In genomic region chr17:7293131-7293557, GRCh38 we compare ENCODE assay signal across 13 cellular contexts. TPM values are rescaled to one million over a fixed set of nuclear protein-coding genes. Genes with fewer than 3 reads are reported as not detected.
DNase-seq lines count a peak whose midpoint lies in the region; ATAC-seq and TF ChIP-seq lines count a peak whose summit lies in the region.
"Had no signal": no experiment of that assay in that cellular context is flagged by ENCODE, and none has a peak within 500 bp of the region (broad histone marks: within the 10 kb centered on the region; RNA-seq: fewer than 3 reads in every experiment).

No MANE protein-coding gene starts in this region.

- peaks cover 62 to 88% (median 85%) of the 10 kb centered on the region in 4 donors for H3K4me1 ChIP-seq in esophagus muscularis mucosa
- H3K4me1 ChIP-seq in psoas muscle, result peaks cover 40% of the 10 kb centered on the region
- H3K4me1 ChIP-seq in mesendoderm (ENCODE audit: control insufficient read depth, low read depth, low read length), result no peaks in the 10 kb centered on the region

- H2BK120ac ChIP-seq in mesendoderm (ENCODE audit: low read depth, low read length), result no peak overlapping the region

- H4K8ac ChIP-seq in mesendoderm (ENCODE audit: low read depth, low read length), result no peak overlapping the region

- H3K23ac ChIP-seq in mesendoderm (ENCODE audit: low read length), result no peak overlapping the region

- no peaks in the 10 kb centered on the region for H3K9me3 ChIP-seq in esophagus muscularis mucosa
- no peaks in the 10 kb centered on the region for H3K9me3 ChIP-seq in psoas muscle
- H3K9me3 ChIP-seq: SJSA1, tibial artery had no signal

- peaks cover 0 to under 1% (median 0%) of the 10 kb centered on the region in 4 donors for H3K36me3 ChIP-seq in esophagus muscularis mucosa
- no peaks in the 10 kb centered on the region for H3K36me3 ChIP-seq in psoas muscle (ENCODE audit: insufficient read depth in 1 of 2, low read depth in 1 of 2)
- H3K36me3 ChIP-seq in mesendoderm (ENCODE audit: control insufficient read depth, insufficient read depth, low read length), result no peaks in the 10 kb centered on the region
- H3K36me3 ChIP-seq: SJSA1, tibial artery had no signal

- no peak for TF ChIP-seq EP300 in esophagus muscularis mucosa (IDR thresholded peaks at IDR 0.05)

- no peak overlapping the region for H4K5ac ChIP-seq in mesendoderm (ENCODE audit: low read length)

- H3K27ac ChIP-seq in esophagus muscularis mucosa (replicated peaks in 1 of 4), result peak overlapping the region; percentile 81 to 96 (median 92)
- H3K27ac ChIP-seq in psoas muscle, result peak overlapping the region; percentile 30
- H3K27ac ChIP-seq in mesendoderm (ENCODE audit: low read depth, low read length), result no peak overlapping the region
- no peak overlapping the region for H3K27ac ChIP-seq in dorsolateral prefrontal cortex
- H3K27ac ChIP-seq: SJSA1, tibial artery had no signal

- H2AK5ac ChIP-seq in mesendoderm (ENCODE audit: low read length), result no peak overlapping the region

- no peak overlapping the region for H2BK5ac ChIP-seq in mesendoderm (ENCODE audit: low read length)

- H3K27me3 ChIP-seq in esophagus muscularis mucosa, result peaks cover 0 to 37% (median 4%) of the 10 kb centered on the region in 4 donors
- H3K27me3 ChIP-seq in psoas muscle (ENCODE audit: insufficient read depth in 3 of 3, low read length in 2 of 3), result peaks cover 0 to 9% (median 0%) of the 10 kb centered on the region in 3 donors
- H3K27me3 ChIP-seq in mesendoderm (ENCODE audit: insufficient read depth, low read length, poor library complexity), result peaks cover 4% of the 10 kb centered on the region
- H3K27me3 ChIP-seq in dorsolateral prefrontal cortex, result peaks cover 0 to 60% (median 18%) of the 10 kb centered on the region in 45 donors

- no peak for TF ChIP-seq CTCF in esophagus muscularis mucosa (IDR thresholded peaks at IDR 0.05)
- TF ChIP-seq CTCF in psoas muscle (IDR thresholded peaks at IDR 0.05), result no peak
- no peak for TF ChIP-seq CTCF in dorsolateral prefrontal cortex (IDR thresholded peaks at IDR 0.05 in 54 of 56, conservative IDR thresholded peaks at IDR 0.05 in 2 of 56; ENCODE audit: low read depth in 1 of 56, partially characterized antibody in 56 of 56)

- H3K79me1 ChIP-seq in mesendoderm (ENCODE audit: low read length), result no peaks in the 10 kb centered on the region

- H3K4me3 ChIP-seq in esophagus muscularis mucosa (peak overlapping the region in 2 of 4 donors; percentile 46 to 50), psoas muscle (no peak overlapping the region), mesendoderm (ENCODE audit: low read length) (no peak overlapping the region), dorsolateral prefrontal cortex (no peak overlapping the region)
- H3K4me3 ChIP-seq: SJSA1 had no signal

- WGBS in esophagus muscularis mucosa, result 59% methylated on average over 8 of the region's 11 CpGs
- WGBS in psoas muscle, 3 donors, result 54 to 67% (median 60%) methylated on average over 11 of the region's 11 CpGs
- no CpG with 5 or more reads among the region's 11 CpGs for WGBS in mesendoderm (ENCODE audit: extremely low coverage, insufficient coverage, low lambda C conversion rate)

- no peak overlapping the region for H2BK15ac ChIP-seq in mesendoderm (replicated peaks; ENCODE audit: low read depth)

- H3K56ac ChIP-seq in mesendoderm (ENCODE audit: low read length), result no peak overlapping the region

- intact Hi-C loops in esophagus muscularis mucosa (cut with DNase I), result no loop called here
- intact Hi-C loops in psoas muscle (cut with DNase I), result no loop called here
- intact Hi-C loops in dorsolateral prefrontal cortex (cut with DNase I), result loop anchor here in 1 of 2 donors (5.0 kb wide), 1 partner anchor 36 kb away; no protein-coding TSS in a partner anchor

- no peak overlapping the region for H3K18ac ChIP-seq in mesendoderm (ENCODE audit: low read length)

- no peak overlapping the region for H3K4me2 ChIP-seq in mesendoderm (ENCODE audit: low read length)

- H3K4ac ChIP-seq in mesendoderm (ENCODE audit: low read depth, low read length), result no peak overlapping the region

- no peak overlapping the region for H3K9ac ChIP-seq in mesendoderm (ENCODE audit: low read length)

- peak in 1 of 4 donors; percentile 0 for ATAC-seq in psoas muscle
- ATAC-seq in GM19467 (IDR thresholded peaks at IDR 0.05; ENCODE audit: unreplicated experiment), result no peak

- TF ChIP-seq POLR2A in esophagus muscularis mucosa (IDR thresholded peaks at IDR 0.05; ENCODE audit: low read depth), result no peak

- DNase-seq in DMS 273 (lab: John Stamatoyannopoulos, UW; ENCODE audit: unreplicated experiment), result peak; percentile 34
- DNase-seq in DMS 273 treated with DMSO at 0.1 percent for 48 hours (lab: John Stamatoyannopoulos, UW), result no peak
- no peak for DNase-seq in esophagus muscularis mucosa (ENCODE audit: extremely low spot score)
- no peak for DNase-seq in psoas muscle
- DNase-seq in mesendoderm, result no peak
- no peak for DNase-seq in dorsolateral prefrontal cortex
- DNase-seq: foreskin fibroblast; NCI-H187 treated with DMSO at 0.1 percent for 48 hours; stimulated activated CD4-positive, alpha-beta T cell treated with anti-CD3 and anti-CD28 coated beads, Interleukin-4, amount 100 ng/mL, for 1 hour had no signal

- H3K79me2 ChIP-seq in mesendoderm (ENCODE audit: control insufficient read depth, insufficient read depth, low read length), result no peaks in the 10 kb centered on the region

TF ChIP-seq in PFSK-1, 5 proteins besides CTCF, POLR2A, EP300 and RAD21 (continues in another document):
- TF ChIP-seq POLR2AphosphoS5 (IDR thresholded peaks at IDR 0.05; ENCODE audit: low read depth, low read length) (no peak), FOXP2 (optimal IDR thresholded peaks at IDR 0.05; ENCODE audit: borderline replicate concordance, extremely low read depth, extremely low read length, insufficient read depth) (no peak), TAF1 (IDR thresholded peaks at IDR 0.05; ENCODE audit: borderline replicate concordance, insufficient read depth, low read length) (no peak), SIN3A (IDR thresholded peaks at IDR 0.05; ENCODE audit: borderline replicate concordance, insufficient read depth, low read length) (0 out of 2 replicates have a peak, but pooled peaks have one; percentile 28)

RNA-seq across cellular contexts. Expression of gene YBX2, which starts 1.3 kb away (rescaled TPM):
- polyA plus RNA-seq in PFSK-1 (2012; ENCODE audit: insufficient read length, low read depth), result not detected
- total RNA-seq in esophagus muscularis mucosa (1 to 10 TPM; 3.6 to 8.7 (median 4.4) TPM), psoas muscle (1 to 10 TPM in 1 of 4 donors, under 1 TPM in 3; 0.37 to 1.0 (median 0.75) TPM), dorsolateral prefrontal cortex (1 to 10 TPM in 115 of 120 experiments, under 1 TPM in 5; 0.63 to 7.8 (median 2.5) TPM)
- polyA plus RNA-seq in psoas muscle, result 1 to 10 TPM in 1 of 3 donors, under 1 TPM in 2; 0.14 to 1.8 (median 0.21) TPM
- 11.2 TPM for polyA plus RNA-seq in mesendoderm (2013, experiment 1 of 2)
- polyA plus RNA-seq in mesendoderm (2013, experiment 2 of 2), result 10.6 TPM
- total RNA-seq: SJSA1 had no signal

RNA-seq across cellular contexts. Expression of gene SLC2A4, which starts 11.6 kb away (rescaled TPM):
- 1.2 TPM for polyA plus RNA-seq in PFSK-1 (2012; ENCODE audit: insufficient read length, low read depth)
- total RNA-seq in esophagus muscularis mucosa, result 100 to 1,000 TPM; 144 to 197 (median 157) TPM
- total RNA-seq in psoas muscle, result 100 to 1,000 TPM in 3 of 4 donors, 10 to 100 TPM in 1; 50.9 to 257 (median 139) TPM
- 100 to 1,000 TPM in 1 of 3 donors, 10 to 100 TPM in 2; 19.4 to 127 (median 33.8) TPM for polyA plus RNA-seq in psoas muscle
- 1.0 TPM for polyA plus RNA-seq in mesendoderm (2013, experiment 1 of 2)
- 1.0 TPM for polyA plus RNA-seq in mesendoderm (2013, experiment 2 of 2)
- total RNA-seq in dorsolateral prefrontal cortex, result 1 to 10 TPM in 111 of 120 experiments, under 1 TPM in 9; 0.54 to 6.1 (median 1.9) TPM

RNA-seq across cellular contexts. Expression of gene EIF5A, which starts 14.3 kb away (rescaled TPM):
- 1,521 TPM for polyA plus RNA-seq in PFSK-1 (2012; ENCODE audit: insufficient read length, low read depth)
- 100 to 1,000 TPM; 145 to 214 (median 204) TPM for total RNA-seq in esophagus muscularis mucosa
- 100 to 1,000 TPM; 293 to 730 (median 567) TPM for total RNA-seq in psoas muscle
- polyA plus RNA-seq in psoas muscle, result 1,000 to 10,000 TPM in 1 of 3 donors, 100 to 1,000 TPM in 2; 468 to 1,107 (median 518) TPM
- 1,299 TPM for polyA plus RNA-seq in mesendoderm (2013, experiment 1 of 2)
- 1,284 TPM for polyA plus RNA-seq in mesendoderm (2013, experiment 2 of 2)
- 100 to 1,000 TPM; 117 to 216 (median 169) TPM for total RNA-seq in dorsolateral prefrontal cortex

RNA-seq across cellular contexts. Expression of gene GPS2, which starts 22.0 kb away (rescaled TPM):
- polyA plus RNA-seq in PFSK-1 (2012; ENCODE audit: insufficient read length, low read depth), result 191 TPM
- total RNA-seq in esophagus muscularis mucosa (100 to 1,000 TPM in 1 of 4 donors, 10 to 100 TPM in 3; 89.6 to 112 (median 90.2) TPM), psoas muscle (100 to 1,000 TPM in 1 of 4 donors, 10 to 100 TPM in 3; 71.8 to 101 (median 82.5) TPM), dorsolateral prefrontal cortex (10 to 100 TPM; 46.2 to 97.3 (median 64.4) TPM)
- 100 to 1,000 TPM; 139 to 197 (median 146) TPM for polyA plus RNA-seq in psoas muscle
- polyA plus RNA-seq in mesendoderm (2013, experiment 1 of 2), result 58.1 TPM
- 57.8 TPM for polyA plus RNA-seq in mesendoderm (2013, experiment 2 of 2)

RNA-seq across cellular contexts. Expression of gene CLDN7, which starts 30.9 kb away (rescaled TPM):
- 41.4 TPM for polyA plus RNA-seq in PFSK-1 (2012; ENCODE audit: insufficient read length, low read depth)
- total RNA-seq in esophagus muscularis mucosa, result 1 to 10 TPM; 1.7 to 3.4 (median 2.1) TPM
- 1 to 10 TPM in 2 of 4 donors, under 1 TPM in 1, not detected in 1; 0.57 to 1.0 (median 1.0) TPM for total RNA-seq in psoas muscle
- polyA plus RNA-seq in psoas muscle, result 1 to 10 TPM in 1 of 3 donors, under 1 TPM in 2; 0.48 to 1.1 (median 0.83) TPM
- polyA plus RNA-seq in mesendoderm (2013, experiment 1 of 2), result 99.5 TPM
- 96.9 TPM for polyA plus RNA-seq in mesendoderm (2013, experiment 2 of 2)
- total RNA-seq in dorsolateral prefrontal cortex, result 1 to 10 TPM in 26 of 120 experiments, under 1 TPM in 30, not detected in 64; 0.25 to 4.1 (median 0.92) TPM
- total RNA-seq: SJSA1 had no signal

Comparison
In these comparisons a context has a peak if more than half of its experiments do, and no peak if none do; other contexts are left out.
1. H3K27ac ChIP-seq: peak in esophagus muscularis mucosa (4 of 4) and psoas muscle (single experiment); none in mesendoderm (single experiment) and dorsolateral prefrontal cortex (0 of 59).
2. RNA of gene SLC2A4, which starts 11.6 kb away (total RNA-seq): 144 to 197 TPM in esophagus muscularis mucosa and 50.9 to 257 TPM in psoas muscle; 0.54 to 6.1 TPM in dorsolateral prefrontal cortex; every median in the first group is over 4 times any median in the second.